In the genomic region with DNA sequence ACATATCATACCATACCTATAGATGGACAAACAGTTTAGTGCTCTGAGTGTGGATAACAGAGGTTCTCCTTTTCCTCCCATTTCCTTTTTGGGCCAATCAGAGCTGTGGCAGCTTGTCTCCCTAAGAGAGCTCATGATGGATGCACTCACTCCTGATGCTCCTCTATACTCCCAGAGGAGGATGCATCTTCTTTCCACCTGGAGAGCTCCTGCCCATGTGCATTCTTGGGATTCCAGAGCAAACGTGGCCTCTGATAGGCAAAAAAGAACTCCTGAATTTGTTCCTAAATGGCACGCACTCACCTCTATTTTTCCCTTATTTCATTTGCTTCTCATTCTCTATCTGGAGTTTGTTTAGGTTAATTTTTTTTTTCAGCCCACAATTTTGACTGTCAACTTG, we compare ENCODE assay signal across 19 cellular contexts. TPM values are rescaled to one million over a fixed set of nuclear protein-coding genes. Genes with fewer than 3 reads are reported as not detected.
DNase-seq lines count a peak whose midpoint lies in the region; ATAC-seq, FAIRE-seq and TF ChIP-seq lines count a peak whose summit lies in the region.
"Had no signal": no experiment of that assay in that cellular context is flagged by ENCODE, and none has a peak within 500 bp of the region (broad histone marks: within the 10 kb centered on the region; RNA-seq: fewer than 3 reads in every experiment).

No MANE protein-coding gene starts in this region.

- no peaks in the 10 kb centered on the region for H3K9me1 ChIP-seq in keratinocyte (ENCODE audit: control insufficient read depth, extremely low read depth, insufficient read depth, low read length)

- peaks cover 2% of the 10 kb centered on the region; the same call in 1 of the 2 replicates for H3K27me3 Mint-ChIP-seq in H9 (ENCODE audit: low read depth)

- H4K8ac ChIP-seq in H9 (replicated peaks; ENCODE audit: insufficient read length, low read depth, low read length) (no peak overlapping the region), H1 (ENCODE audit: extremely low read depth, insufficient read depth, low read length) (no peak overlapping the region)

- WGBS in H9 (ENCODE audit: extremely low coverage, insufficient read length, low lambda C conversion rate) = no CpG with 5 or more reads among the region's 2 CpGs
- WGBS in H1 (ENCODE audit: extremely low coverage in 1 of 2, insufficient coverage in 1 of 2, insufficient read length in 1 of 2, insufficient replicate concordance in 2 of 2, low coverage in 1 of 2, low lambda C conversion rate in 2 of 2, missing lambda C conversion rate in 1 of 2), 2 experiments = 50% methylated on average over 2 of the region's 2 CpGs; no CpG with 5 or more reads in 1 of the 2 experiments

- POLR2A ChIA-PET in H1 (lab: Charles Lee; ENCODE audit: partially characterized antibody) = no interaction called here

- no peak for TF ChIP-seq EP300 in H1 (IDR thresholded peaks at IDR 0.05; ENCODE audit: borderline replicate concordance in 1 of 2, low read depth in 2 of 2, low read length in 2 of 2)

- H3K27me3 ChIP-seq in H9 (ENCODE audit: insufficient read depth, low read length) (no peaks in the 10 kb centered on the region), H1 (replicated peaks in 1 of 4; ENCODE audit: control insufficient read depth in 3 of 4, extremely low read depth in 1 of 4, insufficient read depth in 3 of 4, low read length in 3 of 4) (no peaks in the 10 kb centered on the region), keratinocyte (ENCODE audit: control insufficient read depth, extremely low read depth, insufficient read depth, low read length) (no peaks in the 10 kb centered on the region)

- dilution Hi-C loops in keratinocyte (cut with MboI; ENCODE audit: extremely low pct_ligation_motif_present, low sequenced_read_pairs) = no loop called here

- H2BK5ac ChIP-seq in H9 (ENCODE audit: insufficient read length, low read length) = no peak overlapping the region
- no peak overlapping the region for H2BK5ac ChIP-seq in H1 (ENCODE audit: low read depth, low read length)

- peaks cover 14 to 16% of the 10 kb centered on the region in 2 experiments for H3K4me1 Mint-ChIP-seq in H9
- H3K4me1 Mint-ChIP-seq: CD4-positive, alpha-beta memory T cell had no signal

- H2BK120ac ChIP-seq in H9 (ENCODE audit: low read depth, low read length, poor library complexity, severe bottlenecking) (no peak overlapping the region), H1 (replicated peaks; ENCODE audit: low read depth, low read length) (no peak overlapping the region)

- H3K9ac ChIP-seq in H9 (ENCODE audit: extremely low read depth, insufficient read length, low read length) (no peak overlapping the region), H1 (replicated peaks in 1 of 4; ENCODE audit: extremely low read depth in 1 of 4, low read depth in 3 of 4, low read length in 3 of 4) (no peak overlapping the region), keratinocyte (ENCODE audit: control insufficient read depth, extremely low read depth, insufficient read depth, low read length) (no peak overlapping the region)

- H2AK5ac ChIP-seq in H9 (ENCODE audit: insufficient read length, low read length) (no peak overlapping the region), H1 (ENCODE audit: low read depth, low read length) (no peak overlapping the region)

- no peak for TF ChIP-seq POLR2A in H1 (IDR thresholded peaks at IDR 0.05; ENCODE audit: control extremely low read depth in 1 of 2, low read depth in 2 of 2, low read length in 2 of 2)

- no peak overlapping the region for H3T11ph ChIP-seq in H9 (ENCODE audit: low read length)

- H3K27ac ChIP-seq in H9 (ENCODE audit: insufficient read length, low read depth, low read length) (no peak overlapping the region), H1 (ENCODE audit: low read depth, low read length) (no peak overlapping the region), keratinocyte (ENCODE audit: control insufficient read depth, insufficient read depth, low read length) (no peak overlapping the region)

- H3K4me3 ChIP-seq in H1 (ENCODE audit: extremely low read depth in 1 of 4, insufficient read depth in 2 of 4, low read depth in 3 of 4, low read length in 4 of 4) = no peak overlapping the region
- no peak overlapping the region for H3K4me3 ChIP-seq in keratinocyte (ENCODE audit: control insufficient read depth in 2 of 3, extremely low read depth in 1 of 3, insufficient read depth in 2 of 3, low read depth in 1 of 3, low read length in 3 of 3)
- H3K4me3 ChIP-seq: GM12878, HAP-1 had no signal

- H2BK15ac ChIP-seq in H9 (ENCODE audit: low read depth, low read length) (no peak overlapping the region), H1 (ENCODE audit: low read length) (no peak overlapping the region)

- H3K4me3 Mint-ChIP-seq in H9 = no peak overlapping the region
- H3K4me3 Mint-ChIP-seq: CD4-positive, alpha-beta memory T cell; HFFc6 had no signal

- H4K5ac ChIP-seq in H9 (ENCODE audit: insufficient read length, low read depth, low read length) (no peak overlapping the region), H1 (ENCODE audit: insufficient read length, low read depth, low read length) (no peak overlapping the region)

- H3K23me2 ChIP-seq in H9 (ENCODE audit: insufficient read length, low read depth, low read length, poor library complexity, severe bottlenecking) (no peaks in the 10 kb centered on the region), H1 (ENCODE audit: low read depth, low read length) (no peaks in the 10 kb centered on the region)

- no peak for ATAC-seq in HG03439 (IDR thresholded peaks at IDR 0.05; ENCODE audit: unreplicated experiment)
- ATAC-seq: GM12878 had no signal

- H2BK12ac ChIP-seq in H9 (ENCODE audit: insufficient read length, low read depth, low read length) (no peak overlapping the region), H1 (ENCODE audit: low read depth, low read length) (no peak overlapping the region)

- H4K20me1 ChIP-seq in H9 (ENCODE audit: control insufficient read depth, insufficient read depth, insufficient read length) (no peaks in the 10 kb centered on the region), H1 (replicated peaks in 1 of 2; ENCODE audit: control insufficient read depth in 1 of 2, insufficient read depth in 2 of 2, low read length in 2 of 2) (no peaks in the 10 kb centered on the region), keratinocyte (ENCODE audit: control insufficient read depth, extremely low read depth, insufficient read depth, low read length) (no peaks in the 10 kb centered on the region)

- H3K23ac ChIP-seq in H9 (ENCODE audit: insufficient read length, low read depth, low read length) = no peak overlapping the region
- no peak overlapping the region for H3K23ac ChIP-seq in H1 (ENCODE audit: insufficient read length)

- TF ChIP-seq RAD21 in H1 (IDR thresholded peaks at IDR 0.05 in 1 of 2, conservative IDR thresholded peaks at IDR 0.05 in 1 of 2; ENCODE audit: low read depth in 2 of 2, low read length in 2 of 2) = no peak

- no peak overlapping the region for H3K4ac ChIP-seq in H9 (ENCODE audit: low read depth, low read length)
- no peak overlapping the region for H3K4ac ChIP-seq in H1 (replicated peaks; ENCODE audit: insufficient read length, low read depth, low read length)

- H3K27ac Mint-ChIP-seq in H9 = peak overlapping the region in 1 of 3 experiments; percentile 72; a peak in 2 of 7 replicates
- H3K27ac Mint-ChIP-seq: CD4-positive, alpha-beta memory T cell; HFFc6 had no signal

- no peak overlapping the region for H2BK20ac ChIP-seq in H9 (ENCODE audit: low read depth, low read length, poor library complexity, severe bottlenecking)
- no peak overlapping the region for H2BK20ac ChIP-seq in H1 (ENCODE audit: low read length)

- H4K91ac ChIP-seq in H9 (ENCODE audit: insufficient read length, low read depth, low read length) (no peak overlapping the region), H1 (replicated peaks; ENCODE audit: insufficient read length, low read length) (no peak overlapping the region)

- H3K4me2 ChIP-seq in H9 (ENCODE audit: insufficient read depth, insufficient read length, low read length) (no peak overlapping the region), H1 (ENCODE audit: insufficient read depth in 1 of 2, low read depth in 2 of 2, low read length in 2 of 2) (no peak overlapping the region), keratinocyte (ENCODE audit: control insufficient read depth, extremely low read depth, insufficient read depth, low read depth, low read length) (no peak overlapping the region)

- H3K9me3 Mint-ChIP-seq in H9 = peaks cover 2 to 8% of the 10 kb centered on the region in 2 experiments; a peak in 2 of 5 replicates
- H3K9me3 Mint-ChIP-seq: CD4-positive, alpha-beta memory T cell; HFFc6 had no signal

- H3K9me3 ChIP-seq in H9 (ENCODE audit: control insufficient read depth, low read depth, low read length) (no peaks in the 10 kb centered on the region), H1 (ENCODE audit: insufficient read depth in 2 of 2, low read depth in 1 of 2, low read length in 1 of 2) (peaks cover 0 to 3% of the 10 kb centered on the region in 2 experiments; a peak in 1 of 4 replicates), keratinocyte (ENCODE audit: control insufficient read depth, low read depth, low read length) (no peaks in the 10 kb centered on the region)
- H3K9me3 ChIP-seq: HAP-1 had no signal

- H3K36me3 Mint-ChIP-seq in H9 (ENCODE audit: insufficient read depth in 1 of 3, low read depth in 3 of 3) = no peaks in the 10 kb centered on the region
- H3K36me3 Mint-ChIP-seq: CD4-positive, alpha-beta memory T cell had no signal

- no peak for FAIRE-seq in H1 (lab: Jason Lieb, UNC)
- FAIRE-seq in keratinocyte (lab: Jason Lieb, UNC) = peak; percentile 68
- FAIRE-seq: GM12878 had no signal

- H3K14ac ChIP-seq in H9 (ENCODE audit: insufficient read depth, low read length) (no peak overlapping the region), H1 (ENCODE audit: insufficient read length) (no peak overlapping the region)

- no peaks in the 10 kb centered on the region for H3K36me3 ChIP-seq in H1 (ENCODE audit: control insufficient read depth in 2 of 4, insufficient read depth in 4 of 4, low read length in 3 of 4)
- no peaks in the 10 kb centered on the region for H3K36me3 ChIP-seq in keratinocyte (ENCODE audit: control insufficient read depth in 2 of 2, extremely low read depth in 1 of 2, insufficient read depth in 2 of 2, low read length in 2 of 2)
- H3K36me3 ChIP-seq: HAP-1 had no signal

- peak; percentile 34 for DNase-seq in H9
- no peak for DNase-seq in H1 (ENCODE audit: low read depth in 1 of 2, low spot score in 2 of 2)
- DNase-seq in keratinocyte (ENCODE audit: low read depth, low spot score) = no peak
- DNase-seq in GM19240 (ENCODE audit: insufficient read length, low spot score) = no peak
- DNase-seq in NCI-H345 (lab: John Stamatoyannopoulos, UW) = no peak
- DNase-seq: C1 segment of cervical spinal cord; CD4-positive, alpha-beta memory T cell; COR-L47; DMS153; DND-41; GDM1; HFFc6 had no signal

- TF ChIP-seq CTCF in H9 (conservative IDR thresholded peaks at IDR 0.05) (no peak), H1 (IDR thresholded peaks at IDR 0.05; ENCODE audit: control extremely low read depth in 1 of 3, insufficient read depth in 1 of 3, low read depth in 1 of 3, low read length in 3 of 3) (no peak), keratinocyte (optimal IDR thresholded peaks at IDR 0.05 in 1 of 3, IDR thresholded peaks at IDR 0.05 in 1 of 3, conservative IDR thresholded peaks at IDR 0.05 in 1 of 3; ENCODE audit: extremely low read depth in 1 of 3, insufficient read depth in 2 of 3, low read length in 3 of 3) (no peak)

- no peaks in the 10 kb centered on the region for H3K79me2 ChIP-seq in H9 (ENCODE audit: insufficient read depth, low read length)
- H3K79me2 ChIP-seq in H1 (ENCODE audit: control insufficient read depth in 1 of 2, insufficient read depth in 2 of 2, low read length in 2 of 2) = no peaks in the 10 kb centered on the region
- H3K79me2 ChIP-seq in keratinocyte (ENCODE audit: control insufficient read depth, insufficient read depth, low read length) = no peaks in the 10 kb centered on the region

- H3K56ac ChIP-seq in H9 (ENCODE audit: insufficient read length, low read depth, low read length) (no peak overlapping the region), H1 (replicated peaks; ENCODE audit: insufficient read length, low read depth, low read length) (no peak overlapping the region)

- H3K79me1 ChIP-seq in H9 (ENCODE audit: insufficient read depth, low read depth, low read length, poor library complexity, severe bottlenecking) (no peaks in the 10 kb centered on the region), H1 (ENCODE audit: low read depth, low read length) (no peaks in the 10 kb centered on the region)

- CTCF ChIA-PET in H1 (lab: Charles Lee; ENCODE audit: partially characterized antibody) = interaction anchor here (0.7 to 0.8 kb wide), 3 partner anchors 10 to 1952 kb away, joined by 3 to 4 read pairs (median 3); no protein-coding TSS in a partner anchor

- H3K18ac ChIP-seq in H9 (ENCODE audit: insufficient read length, low read depth, low read length) = no peak overlapping the region
- no peak overlapping the region for H3K18ac ChIP-seq in H1 (ENCODE audit: extremely low read depth, low read length)

- H3K4me1 ChIP-seq in H9 (ENCODE audit: insufficient read depth, low read length) = peaks cover 9% of the 10 kb centered on the region
- peaks cover 0 to 9% (median 0%) of the 10 kb centered on the region in 4 experiments; a peak in 1 of 7 replicates for H3K4me1 ChIP-seq in H1 (replicated peaks in 1 of 4; ENCODE audit: control insufficient read depth in 3 of 4, insufficient read depth in 4 of 4, low read length in 3 of 4)
- peaks cover 8% of the 10 kb centered on the region for H3K4me1 ChIP-seq in keratinocyte (ENCODE audit: control insufficient read depth, extremely low read depth, insufficient read depth, low read length)
- H3K4me1 ChIP-seq: HAP-1 had no signal

- H2AFZ ChIP-seq in H9 (ENCODE audit: low read length) = no peak overlapping the region
- no peak overlapping the region for H2AFZ ChIP-seq in H1 (ENCODE audit: low read length)
- no peak overlapping the region for H2AFZ ChIP-seq in keratinocyte (ENCODE audit: control insufficient read depth, low read length)

RNA-seq across cellular contexts. Expression of a gene that starts 2.9 kb away (rescaled TPM):
- total RNA-seq in H9 (2021) = not detected in 2 replicates
- not detected in 2 replicates for total RNA-seq in H1 (2021; fragmentation: NEBNext Ultra II Directional; extraction: Animal tissue kit (Norgen Biotek cat#: 25700))
- polyA plus RNA-seq in H1 (2011; rRNA removed) = not detected in 2 replicates
- polyA plus RNA-seq in H1 (2011; cell fraction: cytosol; rRNA removed) = not detected
- not detected for polyA plus RNA-seq in H1 (2011; cell fraction: nucleus; rRNA removed)
- polyA plus RNA-seq in H1 (2012, experiment 1 of 2) = not detected in 4 replicates
- not detected for polyA plus RNA-seq in H1 (2012, experiment 2 of 2)
- polyA plus RNA-seq in H1 (2013, experiment 1 of 2) = not detected
- not detected for polyA plus RNA-seq in H1 (2013, experiment 2 of 2)
- not detected in 2 replicates for polyA minus RNA-seq in H1 (2011; rRNA and poly(A)+ RNA removed)
- not detected for polyA minus RNA-seq in H1 (2011; cell fraction: cytosol; rRNA and poly(A)+ RNA removed)
- polyA minus RNA-seq in H1 (2011; cell fraction: nucleus; rRNA and poly(A)+ RNA removed) = not detected
- 2.9 to 5.2 TPM (median 3.1 TPM) in 3 replicates for polyA plus RNA-seq in keratinocyte
- polyA plus RNA-seq in keratinocyte (2011; ENCODE audit: low read depth) = 0.64 TPM
- 2.0 and 2.2 TPM in 2 replicates for polyA plus RNA-seq in keratinocyte (2011; cell fraction: cytosol; rRNA removed)
- 9.5 and 11.5 TPM in 2 replicates for polyA plus RNA-seq in keratinocyte (2011; cell fraction: nucleus; rRNA removed)
- polyA plus RNA-seq in keratinocyte (2012; ENCODE audit: low replicate concordance) = 0.23 and 2.2 TPM in 2 replicates
- 1.9 to 8.7 TPM (median 4.0 TPM) in 3 replicates for polyA minus RNA-seq in keratinocyte
- polyA minus RNA-seq in keratinocyte (2011; cell fraction: cytosol; rRNA and poly(A)+ RNA removed) = 4.2 TPM
- 3.9 and 9.1 TPM in 2 replicates for polyA minus RNA-seq in keratinocyte (2011; cell fraction: nucleus; rRNA and poly(A)+ RNA removed)
- total RNA-seq: A172; A673; CD4-positive, alpha-beta memory T cell; GM12878; H4; HFFc6 had no signal
- polyA plus RNA-seq: BJ; CD4-positive, alpha-beta memory T cell; GM12878 had no signal

RNA-seq across cellular contexts. Expression of a gene that starts 29.4 kb away (rescaled TPM):
- 34.4 and 43.5 TPM in 2 replicates for total RNA-seq in H9 (2021)
- 46.6 and 48.3 TPM in 2 replicates for total RNA-seq in H1 (2021; fragmentation: NEBNext Ultra II Directional; extraction: Animal tissue kit (Norgen Biotek cat#: 25700))
- 17.3 and 26.4 TPM in 2 replicates for polyA plus RNA-seq in H1 (2011; rRNA removed)
- 36.8 TPM for polyA plus RNA-seq in H1 (2011; cell fraction: cytosol; rRNA removed)
- 14.2 TPM for polyA plus RNA-seq in H1 (2011; cell fraction: nucleus; rRNA removed)
- 41.2 to 60.9 TPM (median 45.7 TPM) in 4 replicates for polyA plus RNA-seq in H1 (2012, experiment 1 of 2)
- 10.7 TPM for polyA plus RNA-seq in H1 (2012, experiment 2 of 2)
- polyA plus RNA-seq in H1 (2013, experiment 1 of 2) = 65.3 TPM
- polyA plus RNA-seq in H1 (2013, experiment 2 of 2) = 70.6 TPM
- polyA minus RNA-seq in H1 (2011; rRNA and poly(A)+ RNA removed) = 23.5 and 30.3 TPM in 2 replicates
- 15.3 TPM for polyA minus RNA-seq in H1 (2011; cell fraction: cytosol; rRNA and poly(A)+ RNA removed)
- 27.0 TPM for polyA minus RNA-seq in H1 (2011; cell fraction: nucleus; rRNA and poly(A)+ RNA removed)
- polyA plus RNA-seq in keratinocyte = 15.8 to 28.3 TPM (median 22.6 TPM) in 3 replicates
- polyA plus RNA-seq in keratinocyte (2011; ENCODE audit: low read depth) = 17.1 TPM
- polyA plus RNA-seq in keratinocyte (2011; cell fraction: cytosol; rRNA removed) = 12.8 and 18.6 TPM in 2 replicates
- polyA plus RNA-seq in keratinocyte (2011; cell fraction: nucleus; rRNA removed) = 16.6 and 24.5 TPM in 2 replicates
- polyA plus RNA-seq in keratinocyte (2012; ENCODE audit: low replicate concordance) = 10.1 and 22.1 TPM in 2 replicates
- polyA minus RNA-seq in keratinocyte = 4.6 to 15.2 TPM (median 6.0 TPM) in 3 replicates
- polyA minus RNA-seq in keratinocyte (2011; cell fraction: cytosol; rRNA and poly(A)+ RNA removed) = 11.5 TPM
- polyA minus RNA-seq in keratinocyte (2011; cell fraction: nucleus; rRNA and poly(A)+ RNA removed) = 9.4 and 16.3 TPM in 2 replicates

RNA-seq across cellular contexts. Expression of a gene that starts 37.3 kb away (rescaled TPM):
- total RNA-seq in H9 (2021) = not detected in 2 replicates
- total RNA-seq in H1 (2021; fragmentation: NEBNext Ultra II Directional; extraction: Animal tissue kit (Norgen Biotek cat#: 25700)) = not detected in 2 replicates
- polyA plus RNA-seq in H1 (2011; rRNA removed) = not detected in 2 replicates
- not detected for polyA plus RNA-seq in H1 (2011; cell fraction: cytosol; rRNA removed)
- polyA plus RNA-seq in H1 (2011; cell fraction: nucleus; rRNA removed) = not detected
- polyA plus RNA-seq in H1 (2012, experiment 1 of 2) = not detected in 4 replicates
- not detected for polyA plus RNA-seq in H1 (2012, experiment 2 of 2)
- polyA plus RNA-seq in H1 (2013, experiment 1 of 2) = not detected
- polyA plus RNA-seq in H1 (2013, experiment 2 of 2) = not detected
- polyA minus RNA-seq in H1 (2011; rRNA and poly(A)+ RNA removed) = not detected in 2 replicates
- polyA minus RNA-seq in H1 (2011; cell fraction: cytosol; rRNA and poly(A)+ RNA removed) = not detected
- polyA minus RNA-seq in H1 (2011; cell fraction: nucleus; rRNA and poly(A)+ RNA removed) = not detected
- 0.05 to 0.18 TPM (median 0.08 TPM) in 3 replicates for polyA plus RNA-seq in keratinocyte
- not detected for polyA plus RNA-seq in keratinocyte (2011; ENCODE audit: low read depth)
- 0.16 TPM in 2 replicates for polyA plus RNA-seq in keratinocyte (2011; cell fraction: cytosol; rRNA removed)
- polyA plus RNA-seq in keratinocyte (2011; cell fraction: nucleus; rRNA removed) = 0.48 and 0.63 TPM in 2 replicates
- polyA plus RNA-seq in keratinocyte (2012; ENCODE audit: low replicate concordance) = 0.15 TPM in 1 of 2 replicates, not detected in the other
- polyA minus RNA-seq in keratinocyte = 0.36 to 0.67 TPM in 2 of 3 replicates, not detected in the other
- polyA minus RNA-seq in keratinocyte (2011; cell fraction: cytosol; rRNA and poly(A)+ RNA removed) = not detected
- not detected in 2 replicates for polyA minus RNA-seq in keratinocyte (2011; cell fraction: nucleus; rRNA and poly(A)+ RNA removed)
- total RNA-seq: A172; A673; CD4-positive, alpha-beta memory T cell; GM12878; H4; HFFc6 had no signal
- polyA plus RNA-seq: BJ; CD4-positive, alpha-beta memory T cell; GM12878 had no signal
